In genomic region chr9:79201641-79202040, GRCh38 we compare ENCODE assay signal across 12 cellular contexts.
"Had no signal": no experiment of that assay in that cellular context is flagged by ENCODE, and none has a peak within 500 bp of the region (broad histone marks: within the 10 kb centered on the region; RNA-seq: fewer than 3 reads in every experiment).

No MANE protein-coding gene starts in this region.

- DNase-seq: activated CD4-positive, alpha-beta memory T cell treated with anti-CD3 and anti-CD28 coated beads for 36 hours; activated CD4-positive, alpha-beta T cell treated with anti-CD3 and anti-CD28 coated beads for 36 hours; activated naive CD4-positive, alpha-beta T cell treated with anti-CD3 and anti-CD28 coated beads for 36 hours; activated T-cell treated with anti-CD3 and anti-CD28 coated beads, Interleukin-2, amount 50 U/mL, for 4 hours; cortex of kidney; heart left ventricle; naive thymus-derived CD8-positive, alpha-beta T cell; right cardiac atrium; stimulated activated CD4-positive, alpha-beta T cell treated with anti-CD3 and anti-CD28 coated beads, Interleukin-15, amount 100 ng/mL, for 24 hours; stimulated activated CD4-positive, alpha-beta T cell treated with anti-CD3 and anti-CD28 coated beads, Interleukin-2, amount 100 ng/mL, for 48 hours; T-helper 17 cell; WERI-Rb-1 had no signal
